22 cellular contexts compared by ENCODE assay signal in genomic region chr1:193434319-193434718, GRCh38.
A peak's percentile ranks its signal among the peaks of the same experiment; 100 is the strongest.
DNase-seq lines count a peak whose midpoint lies in the region; FAIRE-seq and TF ChIP-seq lines count a peak whose summit lies in the region.
"Had no signal": no experiment of that assay in that cellular context is flagged by ENCODE, and none has a peak within 500 bp of the region (broad histone marks: within the 10 kb centered on the region; RNA-seq: fewer than 3 reads in every experiment).

No MANE protein-coding gene starts in this region.

- no peak for TF ChIP-seq CTCF in kidney (IDR thresholded peaks at IDR 0.05; ENCODE audit: borderline replicate concordance, extremely low read depth, insufficient read depth)

- DNase-seq in A172 (ENCODE audit: low spot score) = peak; percentile 40
- DNase-seq in HT1080 (ENCODE audit: low read depth) = peak; percentile 79
- peak; percentile 37 for DNase-seq in brain pericyte (ENCODE audit: low read depth, low spot score)
- DNase-seq in glomerular endothelial cell (ENCODE audit: extremely low read depth, low read depth, low spot score) = peak; percentile 60
- DNase-seq in erythroblast (lab: John Stamatoyannopoulos, UW) = no peak
- no peak for DNase-seq in kidney
- no peak for DNase-seq in NCI-H524 (lab: John Stamatoyannopoulos, UW)
- DNase-seq in amniotic stem cell (lab: John Stamatoyannopoulos, UW) = no peak
- DNase-seq: activated naive CD4-positive, alpha-beta T cell treated with anti-CD3 and anti-CD28 coated beads, Interleukin-2, amount 10 ng/mL, durations not matched to agents 7 days and 5 days; activated T-cell treated with anti-CD3 and anti-CD28 coated beads, Interleukin-2, amount 50 U/mL, for 24 hours; left cardiac atrium; mesendoderm; naive thymus-derived CD4-positive, alpha-beta T cell; NCI-H1694 treated with DMSO at 0.1 percent for 48 hours; NCI-H774; right cardiac atrium; SJCRH30 had no signal

- no peak overlapping the region for H3K9ac ChIP-seq in kidney (ENCODE audit: low read length in 2 of 2)

- H3K36me3 ChIP-seq in kidney (ENCODE audit: control insufficient read depth in 1 of 2, insufficient read depth in 2 of 2, low read length in 2 of 2) = no peaks in the 10 kb centered on the region
- H3K36me3 ChIP-seq: SJCRH30, suprapubic skin had no signal

- no peak overlapping the region for H3K27ac ChIP-seq in kidney (ENCODE audit: low read depth in 2 of 2, low read length in 2 of 2)
- H3K27ac ChIP-seq: SJCRH30, suprapubic skin had no signal

- intact Hi-C loops in kidney (cut with DNase I) = no loop called here

- no peak overlapping the region for H3K4me3 ChIP-seq in kidney (ENCODE audit: low read length in 2 of 2)
- H3K4me3 ChIP-seq: K562, SJCRH30, suprapubic skin had no signal

- no peak for TF ChIP-seq POLR2A in erythroblast (IDR thresholded peaks at IDR 0.05; ENCODE audit: low read length)

- H3K4me1 ChIP-seq in kidney (ENCODE audit: control insufficient read depth in 1 of 2, insufficient read depth in 1 of 2, low read depth in 1 of 2, low read length in 2 of 2) = no peaks in the 10 kb centered on the region
- H3K4me1 ChIP-seq: SJCRH30, suprapubic skin had no signal

- peaks cover 2 to 11% of the 10 kb centered on the region in 2 donors for H3K9me3 ChIP-seq in kidney (ENCODE audit: control insufficient read depth in 1 of 2, low read length in 2 of 2)
- H3K9me3 ChIP-seq: SJCRH30 had no signal

- no peak for FAIRE-seq in kidney (lab: Jason Lieb, UNC)
- FAIRE-seq: GM12892, GM19239, H1, K562 had no signal

Comparison
In these comparisons a context has a peak if more than half of its experiments do, and no peak if none do; other contexts are left out.
1. DNase-seq: peak in A172 (single experiment), HT1080 (single experiment), brain pericyte (single experiment) and glomerular endothelial cell (single experiment); none in erythroblast (0 of 2), kidney (single experiment), NCI-H524 (0 of 2) and amniotic stem cell (single experiment).